Comparison of ENCODE assay signal across 11 cellular contexts in genomic region chr7:130962109-130962508, GRCh38.
A peak's percentile ranks its signal among the peaks of the same experiment; 100 is the strongest.
DNase-seq lines count a peak whose midpoint lies in the region; ATAC-seq and TF ChIP-seq lines count a peak whose summit lies in the region.
"Had no signal": no experiment of that assay in that cellular context is flagged by ENCODE, and none has a peak within 500 bp of the region (broad histone marks: within the 10 kb centered on the region; RNA-seq: fewer than 3 reads in every experiment).

No MANE protein-coding gene starts in this region.

- peak overlapping the region in 6 of 8 donors; percentile 36 to 97 (median 68) for H3K4me3 Mint-ChIP-seq in CD4-positive, alpha-beta memory T cell
- H3K4me3 Mint-ChIP-seq in activated naive CD8-positive, alpha-beta T cell treated with anti-CD3 and anti-CD28 coated beads for 36 hours, result peak overlapping the region; percentile 95
- peak overlapping the region in 9 of 10 donors; percentile 30 to 90 (median 72) for H3K4me3 Mint-ChIP-seq in naive thymus-derived CD8-positive, alpha-beta T cell

- H3K27ac ChIP-seq in CD4-positive, alpha-beta memory T cell (ENCODE audit: low read depth, low read length), result peak overlapping the region; percentile 93
- H3K27ac ChIP-seq in HL-60 (replicated peaks), result peak overlapping the region; percentile 80
- H3K27ac ChIP-seq: tibial artery had no signal

- peaks cover 8% of the 10 kb centered on the region for H3K36me3 ChIP-seq in CD4-positive, alpha-beta memory T cell (ENCODE audit: insufficient read depth, low read length)
- peaks cover 4% of the 10 kb centered on the region; the same call in 1 of the 2 replicates for H3K36me3 ChIP-seq in BE2C

- DNase-seq in CD4-positive, alpha-beta memory T cell, result no peak
- no peak for DNase-seq in HL-60 (ENCODE audit: low read depth in 1 of 2, low spot score in 1 of 2)
- no peak for DNase-seq in activated naive CD8-positive, alpha-beta T cell treated with anti-CD3 and anti-CD28 coated beads for 36 hours
- no peak for DNase-seq in naive thymus-derived CD8-positive, alpha-beta T cell
- no peak for DNase-seq in BE2C
- DNase-seq in DMS 273 (lab: John Stamatoyannopoulos, UW; ENCODE audit: unreplicated experiment), result no peak
- DNase-seq: DMS153, mesendoderm, NCI-H2107, tibial artery had no signal

- peak overlapping the region in 1 of 2 donors; percentile 1 for H3K4me3 ChIP-seq in CD4-positive, alpha-beta memory T cell (ENCODE audit: low read length in 2 of 2)
- H3K4me3 ChIP-seq in HL-60 (replicated peaks; ENCODE audit: insufficient read depth, low read length), result no peak overlapping the region
- H3K4me3 ChIP-seq in BE2C (ENCODE audit: low read depth, low read length), result no peak overlapping the region
- H3K4me3 ChIP-seq: tibial artery had no signal

- peaks cover 35 to 75% (median 45%) of the 10 kb centered on the region in 4 donors for H3K4me1 Mint-ChIP-seq in CD4-positive, alpha-beta memory T cell
- H3K4me1 Mint-ChIP-seq in activated naive CD8-positive, alpha-beta T cell treated with anti-CD3 and anti-CD28 coated beads for 36 hours, result peaks cover 48% of the 10 kb centered on the region
- H3K4me1 Mint-ChIP-seq in naive thymus-derived CD8-positive, alpha-beta T cell, result peaks cover 24 to 74% (median 65%) of the 10 kb centered on the region in 4 donors

- TF ChIP-seq CTCF in HL-60 (IDR thresholded peaks at IDR 0.05; ENCODE audit: insufficient read depth, low read length) (no peak), BE2C (IDR thresholded peaks at IDR 0.05; ENCODE audit: low read depth, low read length) (no peak)

- H3K9me3 ChIP-seq in CD4-positive, alpha-beta memory T cell (ENCODE audit: control insufficient read depth in 1 of 2, low read length in 2 of 2), result no peaks in the 10 kb centered on the region
- H3K9me3 ChIP-seq in BE2C, result no peaks in the 10 kb centered on the region
- H3K9me3 ChIP-seq: tibial artery had no signal

- no peak for ATAC-seq in naive thymus-derived CD8-positive, alpha-beta T cell
- ATAC-seq in HG03469 (IDR thresholded peaks at IDR 0.05; ENCODE audit: unreplicated experiment), result no peak

- intact Hi-C loops in CD4-positive, alpha-beta memory T cell (cut with micrococcal nuclease), result loop anchor here (5.0 kb wide), 1 partner anchor 145 kb away; no protein-coding TSS in a partner anchor

- peaks cover 15 to 47% of the 10 kb centered on the region in 2 donors for H3K36me3 Mint-ChIP-seq in CD4-positive, alpha-beta memory T cell
- H3K36me3 Mint-ChIP-seq in activated naive CD8-positive, alpha-beta T cell treated with anti-CD3 and anti-CD28 coated beads for 36 hours, result peaks cover 64% of the 10 kb centered on the region
- H3K36me3 Mint-ChIP-seq in naive thymus-derived CD8-positive, alpha-beta T cell, result peaks cover 5 to 44% (median 8%) of the 10 kb centered on the region in 3 donors

- H3K27me3 Mint-ChIP-seq in CD4-positive, alpha-beta memory T cell, result no peaks in the 10 kb centered on the region
- peaks cover 4% of the 10 kb centered on the region for H3K27me3 Mint-ChIP-seq in activated naive CD8-positive, alpha-beta T cell treated with anti-CD3 and anti-CD28 coated beads for 36 hours
- H3K27me3 Mint-ChIP-seq in naive thymus-derived CD8-positive, alpha-beta T cell, result no peaks in the 10 kb centered on the region

- CTCF ChIA-PET in CD4-positive, alpha-beta memory T cell (lab: Charles Lee; ENCODE audit: partially characterized antibody), result interaction anchor here (6.2 kb wide), 1 partner anchor 20 kb away, joined by 28 read pairs; no protein-coding TSS in a partner anchor

- H3K9me3 Mint-ChIP-seq in CD4-positive, alpha-beta memory T cell, result peaks cover 0 to 5% (median 0%) of the 10 kb centered on the region in 8 donors
- peaks cover 3% of the 10 kb centered on the region for H3K9me3 Mint-ChIP-seq in activated naive CD8-positive, alpha-beta T cell treated with anti-CD3 and anti-CD28 coated beads for 36 hours
- no peaks in the 10 kb centered on the region for H3K9me3 Mint-ChIP-seq in naive thymus-derived CD8-positive, alpha-beta T cell

- peaks cover 71% of the 10 kb centered on the region for H3K4me1 ChIP-seq in CD4-positive, alpha-beta memory T cell (ENCODE audit: insufficient read depth, low read length)
- no peaks in the 10 kb centered on the region for H3K4me1 ChIP-seq in BE2C

- H3K27ac Mint-ChIP-seq in CD4-positive, alpha-beta memory T cell, result peak overlapping the region in 6 of 7 donors; percentile 86 to 100 (median 99)
- peak overlapping the region; percentile 99 for H3K27ac Mint-ChIP-seq in activated naive CD8-positive, alpha-beta T cell treated with anti-CD3 and anti-CD28 coated beads for 36 hours
- peak overlapping the region in 9 of 10 donors; percentile 69 to 97 (median 90) for H3K27ac Mint-ChIP-seq in naive thymus-derived CD8-positive, alpha-beta T cell

- POLR2A ChIA-PET in CD4-positive, alpha-beta memory T cell (lab: Charles Lee; ENCODE audit: partially characterized antibody), result interaction anchor here (0.9 to 11.7 kb wide), 9 partner anchors 8 to 65 kb away, joined by 3 to 176 read pairs (median 5); no protein-coding TSS in a partner anchor
- POLR2A ChIA-PET in naive thymus-derived CD8-positive, alpha-beta T cell (lab: Charles Lee), result interaction anchor here (0.8 kb wide), 1 partner anchor 32 kb away, joined by 3 read pairs; no protein-coding TSS in a partner anchor

- H3K27me3 ChIP-seq in CD4-positive, alpha-beta memory T cell (ENCODE audit: insufficient read depth, low read length), result no peaks in the 10 kb centered on the region
- no peaks in the 10 kb centered on the region for H3K27me3 ChIP-seq in HL-60 (ENCODE audit: insufficient read depth, poor library complexity, severe bottlenecking)
- H3K27me3 ChIP-seq in BE2C, result no peaks in the 10 kb centered on the region
- H3K27me3 ChIP-seq: tibial artery had no signal
